Comparison of ENCODE assay signal across 18 cellular contexts in genomic region chr10:68032113-68032512, GRCh38. TPM values are rescaled to one million over a fixed set of nuclear protein-coding genes. Genes with fewer than 3 reads are reported as not detected.
DNase-seq lines count a peak whose midpoint lies in the region; ATAC-seq lines count a peak whose summit lies in the region.
"Had no signal": no experiment of that assay in that cellular context is flagged by ENCODE, and none has a peak within 500 bp of the region (broad histone marks: within the 10 kb centered on the region; RNA-seq: fewer than 3 reads in every experiment).

No MANE protein-coding gene starts in this region.

- peaks cover 16% of the 10 kb centered on the region for H3K4me1 ChIP-seq in ACC112 (ENCODE audit: control insufficient read depth, insufficient read depth, low read length, unreplicated experiment)

- peaks cover 12% of the 10 kb centered on the region for H3K79me2 ChIP-seq in ACC112 (ENCODE audit: control insufficient read depth, insufficient read depth, low read length, unreplicated experiment)

- no peaks in the 10 kb centered on the region for H3K27me3 ChIP-seq in ACC112 (ENCODE audit: insufficient read depth, low read length)

- H3K27ac ChIP-seq in ACC112 (ENCODE audit: low read depth, low read length), result 0 out of 2 replicates have a peak overlapping the region, but pooled peaks have one; percentile 2
- H3K27ac ChIP-seq: 22Rv1 had no signal

- DNase-seq in amniotic epithelial cell (ENCODE audit: low read depth) (peak; percentile 33), left lobe of liver (ENCODE audit: low spot score) (no peak), dedifferentiated amniotic fluid mesenchymal stem cell (ENCODE audit: extremely low spot score) (no peak), NCI-H82 treated with DMSO at 0.1 percent for 48 hours (lab: John Stamatoyannopoulos, UW; ENCODE audit: unreplicated experiment) (no peak)
- DNase-seq: Calu3; CD4-positive, alpha-beta memory T cell; DMS53; HFFc6; NCI-H1417 treated with DMSO at 0.1 percent for 48 hours; NCI-H2029; NCI-H2171 treated with DMSO at 0.1 percent for 48 hours; NCI-H446 treated with DMSO at 0.1 percent for 48 hours; NCI-H774 had no signal

- peak; percentile 58 for ATAC-seq in HG03175 (IDR thresholded peaks at IDR 0.05; ENCODE audit: unreplicated experiment)
- ATAC-seq in left lobe of liver, result peak; percentile 82
- ATAC-seq in HG03460 (IDR thresholded peaks at IDR 0.05; ENCODE audit: unreplicated experiment), result no peak
- ATAC-seq in HG03097 (IDR thresholded peaks at IDR 0.05; ENCODE audit: low FRiP score, unreplicated experiment), result no peak

- H3K36me3 ChIP-seq in ACC112 (ENCODE audit: insufficient read depth, low read length), result peaks cover 23% of the 10 kb centered on the region

- no peak overlapping the region for H2AFZ ChIP-seq in ACC112 (ENCODE audit: low read length, unreplicated experiment)

- peak overlapping the region; percentile 31; the same call in 1 of the 2 replicates for H3K4me3 ChIP-seq in ACC112 (ENCODE audit: low read depth, low read length)

RNA-seq across cellular contexts. Expression of gene HERC4, which starts 43.0 kb away (rescaled TPM):
- total RNA-seq in left lobe of liver, result 21.5 TPM

Comparison
In these comparisons a context has a peak if more than half of its experiments do, and no peak if none do; other contexts are left out.
1. ATAC-seq: peak in HG03175 (single experiment) and left lobe of liver (single experiment); none in HG03460 (single experiment) and HG03097 (single experiment).